1 cellular context compared by ENCODE assay signal in genomic region chr10:21969326-21970287, GRCh38.
TF ChIP-seq lines count a peak whose summit lies in the region.

No MANE protein-coding gene starts in this region.

TF ChIP-seq in H1, 55 proteins besides CTCF, POLR2A, EP300 and RAD21:
- no peak for TF ChIP-seq SIN3A (conservative IDR thresholded peaks at IDR 0.05 in 1 of 2, IDR thresholded peaks at IDR 0.05 in 1 of 2; ENCODE audit: low read depth in 1 of 2, low read length in 2 of 2)
- no peak for TF ChIP-seq TAF1 (IDR thresholded peaks at IDR 0.05; ENCODE audit: low read depth, low read length)
- TF ChIP-seq, protein P1, sequence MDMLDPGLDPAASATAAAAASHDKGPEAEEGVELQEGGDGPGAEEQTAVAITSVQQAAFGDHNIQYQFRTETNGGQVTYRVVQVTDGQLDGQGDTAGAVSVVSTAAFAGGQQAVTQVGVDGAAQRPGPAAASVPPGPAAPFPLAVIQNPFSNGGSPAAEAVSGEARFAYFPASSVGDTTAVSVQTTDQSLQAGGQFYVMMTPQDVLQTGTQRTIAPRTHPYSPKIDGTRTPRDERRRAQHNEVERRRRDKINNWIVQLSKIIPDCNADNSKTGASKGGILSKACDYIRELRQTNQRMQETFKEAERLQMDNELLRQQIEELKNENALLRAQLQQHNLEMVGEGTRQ (IDR thresholded peaks at IDR 0.05; ENCODE audit: low read length), result no peak
- no peak for TF ChIP-seq BACH1 (IDR thresholded peaks at IDR 0.05; ENCODE audit: low read length)
- TF ChIP-seq ASH2L (IDR thresholded peaks at IDR 0.05; ENCODE audit: low read length), result no peak
- TF ChIP-seq MAFK (IDR thresholded peaks at IDR 0.05; ENCODE audit: low read depth, low read length), result no peak; the same call in 1 of the 2 replicates
- TF ChIP-seq SP4 (IDR thresholded peaks at IDR 0.05; ENCODE audit: low read length), result no peak
- no peak for TF ChIP-seq HDAC2 (IDR thresholded peaks at IDR 0.05; ENCODE audit: borderline replicate concordance in 1 of 2, low read depth in 2 of 2, low read length in 2 of 2)
- TF ChIP-seq, protein P2, sequence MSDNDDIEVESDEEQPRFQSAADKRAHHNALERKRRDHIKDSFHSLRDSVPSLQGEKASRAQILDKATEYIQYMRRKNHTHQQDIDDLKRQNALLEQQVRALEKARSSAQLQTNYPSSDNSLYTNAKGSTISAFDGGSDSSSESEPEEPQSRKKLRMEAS (IDR thresholded peaks at IDR 0.05), result no peak
- TF ChIP-seq CREB1 (IDR thresholded peaks at IDR 0.05), result no peak
- no peak for TF ChIP-seq RXRA (IDR thresholded peaks at IDR 0.05; ENCODE audit: insufficient read depth, low read depth, low read length)
